Comparison of ENCODE assay signal across 8 cellular contexts in genomic region chr17:81510798-81511549, GRCh38. TPM values are rescaled to one million over a fixed set of nuclear protein-coding genes. Genes with fewer than 3 reads are reported as not detected.
A peak's percentile ranks its signal among the peaks of the same experiment; 100 is the strongest.
DNase-seq lines count a peak whose midpoint lies in the region; ATAC-seq lines count a peak whose summit lies in the region.

No MANE protein-coding gene starts in this region.

- peak overlapping the region; percentile 86 for H3K4me3 ChIP-seq in skeletal muscle cell (ENCODE audit: low read depth, low read length)

- no peaks in the 10 kb centered on the region for H3K27me3 Mint-ChIP-seq in stimulated activated naive CD8-positive, alpha-beta T cell treated with anti-CD3 and anti-CD28 coated beads, Interleukin-15, Interleukin-2, amounts not matched to agents 100 ng/mL and 50 ng/mL, for 24 hours

- H3K36me3 Mint-ChIP-seq in stimulated activated naive CD8-positive, alpha-beta T cell treated with anti-CD3 and anti-CD28 coated beads, Interleukin-15, Interleukin-2, amounts not matched to agents 100 ng/mL and 50 ng/mL, for 24 hours (ENCODE audit: low read depth): peaks cover 39% of the 10 kb centered on the region

- ATAC-seq in stimulated activated naive CD8-positive, alpha-beta T cell treated with anti-CD3 and anti-CD28 coated beads, Interleukin-15, Interleukin-2, amounts not matched to agents 100 U/mL and 50 U/mL, for 24 hours: no peak
- ATAC-seq in left ventricle myocardium superior: no peak

- intact Hi-C loops in left ventricle myocardium superior (cut with micrococcal nuclease): no loop called here

- H3K4me1 Mint-ChIP-seq in stimulated activated naive CD8-positive, alpha-beta T cell treated with anti-CD3 and anti-CD28 coated beads, Interleukin-15, Interleukin-2, amounts not matched to agents 100 ng/mL and 50 ng/mL, for 24 hours (ENCODE audit: low read depth): peaks cover 27% of the 10 kb centered on the region

- H3K27ac Mint-ChIP-seq in stimulated activated naive CD8-positive, alpha-beta T cell treated with anti-CD3 and anti-CD28 coated beads, Interleukin-15, Interleukin-2, amounts not matched to agents 100 ng/mL and 50 ng/mL, for 24 hours: peak overlapping the region; percentile 96

- H3K9me3 Mint-ChIP-seq in stimulated activated naive CD8-positive, alpha-beta T cell treated with anti-CD3 and anti-CD28 coated beads, Interleukin-15, Interleukin-2, amounts not matched to agents 100 ng/mL and 50 ng/mL, for 24 hours: no peaks in the 10 kb centered on the region

- no peak for DNase-seq in stimulated activated naive CD8-positive, alpha-beta T cell treated with anti-CD3 and anti-CD28 coated beads, Interleukin-15, Interleukin-2, amounts not matched to agents 100 U/mL and 50 U/mL, for 24 hours
- peak; percentile 77 for DNase-seq in activated effector memory CD4-positive, alpha-beta T cell treated with anti-CD3 and anti-CD28 coated beads, Interleukin-2, amount 50 U/mL, for 16 hours
- DNase-seq in left ventricle myocardium superior (peak; percentile 56), skeletal muscle cell (ENCODE audit: low read depth) (no peak), NCI-H1105 treated with DMSO at 0.1 percent for 48 hours (lab: John Stamatoyannopoulos, UW) (no peak), RKO (ENCODE audit: low spot score) (no peak), NCI-H2107 treated with DMSO at 0.1 percent for 48 hours (lab: John Stamatoyannopoulos, UW; ENCODE audit: unreplicated experiment) (no peak)

- peak overlapping the region; percentile 97 for H3K4me3 Mint-ChIP-seq in stimulated activated naive CD8-positive, alpha-beta T cell treated with anti-CD3 and anti-CD28 coated beads, Interleukin-15, Interleukin-2, amounts not matched to agents 100 ng/mL and 50 ng/mL, for 24 hours

RNA-seq across cellular contexts. Expression of gene ACTG1, which starts 1.6 kb away (rescaled TPM):
- total RNA-seq in left ventricle myocardium superior: 357 TPM

RNA-seq across cellular contexts. Expression of gene FSCN2, which starts 17.2 kb away (rescaled TPM):
- 0.50 TPM for total RNA-seq in left ventricle myocardium superior

RNA-seq across cellular contexts. Expression of gene FAAP100, which starts 41.2 kb away (rescaled TPM):
- 15.4 TPM for total RNA-seq in left ventricle myocardium superior

Comparison
In these comparisons a context has a peak if more than half of its experiments do, and no peak if none do; other contexts are left out.
1. DNase-seq: peak in activated effector memory CD4-positive, alpha-beta T cell treated with anti-CD3 and anti-CD28 coated beads, Interleukin-2, amount 50 U/mL, for 16 hours (single experiment) and left ventricle myocardium superior (single experiment); none in stimulated activated naive CD8-positive, alpha-beta T cell treated with anti-CD3 and anti-CD28 coated beads, Interleukin-15, Interleukin-2, amounts not matched to agents 100 U/mL and 50 U/mL, for 24 hours (single experiment), skeletal muscle cell (single experiment), NCI-H1105 treated with DMSO at 0.1 percent for 48 hours (single experiment), RKO (single experiment) and NCI-H2107 treated with DMSO at 0.1 percent for 48 hours (single experiment).